Comparison of ENCODE assay signal across 8 cellular contexts in genomic region chr4:174283507-174284180, GRCh38. TPM values are rescaled to one million over a fixed set of nuclear protein-coding genes. Genes with fewer than 3 reads are reported as not detected.
DNase-seq lines count a peak whose midpoint lies in the region; ATAC-seq and TF ChIP-seq lines count a peak whose summit lies in the region.

Gene CEP44, plus strand, starts transcription at chr4:174283911. Its CDS starts 15,211 bp downstream, at chr4:174299122.
Gene FBXO8, minus strand, starts transcription at chr4:174283667. Its CDS starts 20,575 bp downstream, at chr4:174263092.

- H3K9ac ChIP-seq in HUES64 (ENCODE audit: low read depth, low read length) = peak within 1 kb of the TSS; percentile 97

- H3K9me3 ChIP-seq in HUES64 (ENCODE audit: insufficient read depth, low read depth, low read length) = no peaks in the 10 kb centered on the region
- no peaks in the 10 kb centered on the region for H3K9me3 ChIP-seq in Panc1 (ENCODE audit: control insufficient read depth, insufficient read depth, low read depth, low read length)
- no peaks in the 10 kb centered on the region for H3K9me3 ChIP-seq in esophagus squamous epithelium

- no peaks in the 10 kb centered on the region for H3K27me3 Mint-ChIP-seq in activated T-cell treated with anti-CD3 and anti-CD28 coated beads, Interleukin-2, amount 50 U/mL, for 4 hours (ENCODE audit: low read depth)

- DNase-seq in DMS 273 treated with DMSO at 0.1 percent for 48 hours (lab: John Stamatoyannopoulos, UW) (peak; percentile 69), Panc1 (ENCODE audit: low read depth, low spot score) (peak; percentile 75), esophagus squamous epithelium (lab: John Stamatoyannopoulos, UW) (peak; percentile 23), myocyte (ENCODE audit: low read depth) (peak; percentile 88)
- peak; percentile 46 for DNase-seq in activated T-cell treated with anti-CD3 and anti-CD28 coated beads, Interleukin-2, amount 50 U/mL, for 4 hours
- peak; percentile 35 to 55 for DNase-seq in stimulated activated CD8-positive, alpha-beta memory T cell treated with anti-CD3 and anti-CD28 coated beads, Interleukin-7, amount 100 ng/mL, for 4 hours (ENCODE audit: low read depth in 2 of 2)

- H3K27me3 ChIP-seq in HUES64 (ENCODE audit: insufficient read depth, low read length) = no peaks in the 10 kb centered on the region
- no peaks in the 10 kb centered on the region for H3K27me3 ChIP-seq in Panc1 (ENCODE audit: control insufficient read depth, insufficient read depth, low read length)
- H3K27me3 ChIP-seq in esophagus squamous epithelium = no peaks in the 10 kb centered on the region

- H3K4me3 Mint-ChIP-seq in activated T-cell treated with anti-CD3 and anti-CD28 coated beads, Interleukin-2, amount 50 U/mL, for 4 hours = peak within 1 kb of the TSS; percentile 99

- WGBS in HUES64 = under 1% methylated on average over 39 of the region's 39 CpGs
- 0 to 1% methylated on average over 4 to 27 of the region's 39 CpGs for WGBS in esophagus squamous epithelium, 2 donors

- TF ChIP-seq POLR2A in esophagus squamous epithelium (IDR thresholded peaks at IDR 0.05) = peak in 1 of 4 donors; percentile 36

- no peak for TF ChIP-seq CTCF in Panc1 (IDR thresholded peaks at IDR 0.05)
- TF ChIP-seq CTCF in esophagus squamous epithelium (IDR thresholded peaks at IDR 0.05) = peak in 1 of 6 experiments; percentile 15

- BruUV-seq in Panc1 (replicated peaks; lab: Mats Ljungman, UMichigan) = no TSS peak

- peaks cover 4% of the 10 kb centered on the region for H3K9me3 Mint-ChIP-seq in activated T-cell treated with anti-CD3 and anti-CD28 coated beads, Interleukin-2, amount 50 U/mL, for 4 hours

- peak within 1 kb of the TSS; percentile 97 for H3K27ac ChIP-seq in HUES64 (ENCODE audit: low read depth, low read length)
- peak within 1 kb of the TSS; percentile 96 for H3K27ac ChIP-seq in Panc1 (ENCODE audit: low read length)
- H3K27ac ChIP-seq in esophagus squamous epithelium = peak within 1 kb of the TSS; percentile 93 to 100 (median 97)

- H3K4me3 ChIP-seq in HUES64 (ENCODE audit: low read length) (peak within 1 kb of the TSS; percentile 95), Panc1 (ENCODE audit: low read depth in 2 of 2, low read length in 2 of 2) (peak within 1 kb of the TSS; percentile 84 to 96), esophagus squamous epithelium (peak within 1 kb of the TSS; percentile 59 to 88 (median 79))

- in situ Hi-C loops in Panc1 (cut with HindIII; ENCODE audit: low pct_unique_long_range_greater_than_20kb, low sequenced_read_pairs) = no loop called here

- H3K4me1 ChIP-seq in HUES64 (ENCODE audit: insufficient read depth, low read length) (peaks cover 15% of the 10 kb centered on the region; the same call in 1 of the 2 replicates), Panc1 (ENCODE audit: control insufficient read depth, insufficient read depth, low read length) (peaks cover 5% of the 10 kb centered on the region; the same call in 1 of the 2 replicates), esophagus squamous epithelium (peaks cover 3 to 42% (median 15%) of the 10 kb centered on the region in 3 donors)

- H3K36me3 ChIP-seq in HUES64 (ENCODE audit: insufficient read depth, low read length) (no peaks in the 10 kb centered on the region), Panc1 (ENCODE audit: control insufficient read depth, insufficient read depth, low read length) (peaks cover 6% of the 10 kb centered on the region), esophagus squamous epithelium (peaks cover 0 to 7% (median 0%) of the 10 kb centered on the region in 3 donors)

- H3K4me1 Mint-ChIP-seq in activated T-cell treated with anti-CD3 and anti-CD28 coated beads, Interleukin-2, amount 50 U/mL, for 4 hours (ENCODE audit: low read depth) = peaks cover 62% of the 10 kb centered on the region

- POLR2A ChIA-PET in Panc1 (lab: Charles Lee) = interaction anchor here (0.5 kb wide), 1 partner anchor 914 kb away, joined by 4 read pairs; no protein-coding TSS in a partner anchor

- intact Hi-C loops in Panc1 (cut with micrococcal nuclease; ENCODE audit: unreplicated experiment) = no loop called here
- intact Hi-C loops in esophagus squamous epithelium (cut with DNase I) = no loop called here

- ATAC-seq in GM21447 (IDR thresholded peaks at IDR 0.05; ENCODE audit: unreplicated experiment) (peak; percentile 71), Panc1 (peak; percentile 89)
- peak; percentile 70 to 73 for ATAC-seq in activated T-cell treated with anti-CD3 and anti-CD28 coated beads, Interleukin-2, amount 50 U/mL, for 4 hours

- CTCF ChIA-PET in Panc1 (lab: Charles Lee) = no interaction called here

- peaks cover 18% of the 10 kb centered on the region for H3K36me3 Mint-ChIP-seq in activated T-cell treated with anti-CD3 and anti-CD28 coated beads, Interleukin-2, amount 50 U/mL, for 4 hours (ENCODE audit: insufficient read depth)

RNA-seq across cellular contexts. Expression of gene CEP44, which starts in this region (rescaled TPM):
- 9.0 TPM for polyA plus RNA-seq in HUES64 (2013, experiment 1 of 2)
- polyA plus RNA-seq in HUES64 (2013, experiment 2 of 2) = 10.5 TPM
- total RNA-seq in Panc1 (2021; ENCODE audit: unreplicated experiment) (9.8 TPM), esophagus squamous epithelium (10 to 100 TPM in 2 of 4 donors, 1 to 10 TPM in 2; 5.5 to 14.4 (median 11.4) TPM), myocyte (13.3 and 14.8 TPM in 2 replicates)
- polyA plus RNA-seq in Panc1 (2012; ENCODE audit: insufficient read length) = 2.1 TPM
- 10 to 100 TPM in 2 of 3 donors, 1 to 10 TPM in 1; 9.4 to 11.3 (median 10.1) TPM for total RNA-seq in activated T-cell treated with anti-CD3 and anti-CD28 coated beads, Interleukin-2, amount 50 U/mL, for 4 hours
- 5.1 TPM for polyA plus RNA-seq in myocyte (2012)

RNA-seq across cellular contexts. Expression of gene FBXO8, which starts in this region (rescaled TPM):
- polyA plus RNA-seq in HUES64 (2013, experiment 1 of 2) = 5.9 TPM
- polyA plus RNA-seq in HUES64 (2013, experiment 2 of 2) = 8.4 TPM
- total RNA-seq in Panc1 (2021; ENCODE audit: unreplicated experiment) (5.8 TPM), esophagus squamous epithelium (10 to 100 TPM; 19.1 to 38.0 (median 26.4) TPM), myocyte (14.7 and 16.4 TPM in 2 replicates)
- 4.7 TPM for polyA plus RNA-seq in Panc1 (2012; ENCODE audit: insufficient read length)
- 10 to 100 TPM; 13.5 to 15.9 (median 14.4) TPM for total RNA-seq in activated T-cell treated with anti-CD3 and anti-CD28 coated beads, Interleukin-2, amount 50 U/mL, for 4 hours
- polyA plus RNA-seq in myocyte (2012) = 14.0 TPM

Comparison
In these comparisons a context has a peak if more than half of its experiments do, and no peak if none do; other contexts are left out.
1. Peak in every context shown above with its lines: DNase-seq, ATAC-seq, H3K4me3 ChIP-seq and H3K27ac ChIP-seq.
2. DNase-seq: peak in every context shown above with its lines; median percentile 88 in myocyte; 75 in Panc1; 69 in DMS 273 treated with DMSO at 0.1 percent for 48 hours; 46 in activated T-cell treated with anti-CD3 and anti-CD28 coated beads, Interleukin-2, amount 50 U/mL, for 4 hours; 45 in stimulated activated CD8-positive, alpha-beta memory T cell treated with anti-CD3 and anti-CD28 coated beads, Interleukin-7, amount 100 ng/mL, for 4 hours; 23 in esophagus squamous epithelium.